Comparison of ENCODE assay signal across 9 cellular contexts in the genomic region with DNA sequence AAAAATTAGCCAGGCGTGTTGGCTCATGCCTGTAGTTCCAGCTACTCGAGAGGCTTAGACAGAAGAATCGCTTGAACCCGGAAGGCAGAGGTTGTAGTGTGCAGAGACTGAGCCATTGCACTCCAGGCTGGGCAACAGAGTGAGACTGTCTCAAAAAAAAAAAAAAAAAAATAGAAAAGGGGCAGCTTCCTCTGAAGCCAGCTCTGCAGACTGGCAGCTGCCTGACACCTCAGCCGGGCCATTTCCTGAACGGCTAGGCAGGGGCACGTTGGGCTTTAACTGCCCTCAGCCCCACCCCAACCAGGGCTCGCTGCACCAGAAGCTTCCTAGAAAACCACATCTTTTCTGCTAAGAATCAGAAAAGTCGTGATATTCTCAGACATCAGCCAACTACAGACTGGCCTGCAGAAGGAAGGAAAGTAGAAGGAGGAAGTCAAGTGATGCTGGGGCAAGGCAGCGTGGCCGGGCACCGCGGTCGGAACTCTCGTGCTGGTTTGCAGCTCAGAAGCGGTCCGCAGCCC. TPM values are rescaled to one million over a fixed set of nuclear protein-coding genes. Genes with fewer than 3 reads are reported as not detected.
DNase-seq lines count a peak whose midpoint lies in the region; ATAC-seq, FAIRE-seq and TF ChIP-seq lines count a peak whose summit lies in the region.
"Had no signal": no experiment of that assay in that cellular context is flagged by ENCODE, and none has a peak within 500 bp of the region (broad histone marks: within the 10 kb centered on the region; RNA-seq: fewer than 3 reads in every experiment).

No MANE protein-coding gene starts in this region.

- peak; percentile 77 for ATAC-seq in CD8-positive, alpha-beta T cell
- peak; percentile 70 for ATAC-seq in GM21529 (IDR thresholded peaks at IDR 0.05; ENCODE audit: unreplicated experiment)

- FAIRE-seq in bronchial epithelial cell (lab: Jason Lieb, UNC), result no peak
- FAIRE-seq: islet of Langerhans had no signal

- in situ Hi-C loops in ACHN (cut with HindIII; ENCODE audit: low pct_ligation_motif_present, low pct_unique_long_range_greater_than_20kb, low sequenced_read_pairs), result no loop called here

- POLR2A ChIA-PET in CD8-positive, alpha-beta T cell (lab: Charles Lee), result no interaction called here

- H3K27me3 Mint-ChIP-seq in CD8-positive, alpha-beta T cell (ENCODE audit: low read depth), result no peaks in the 10 kb centered on the region

- H3K27ac Mint-ChIP-seq in CD8-positive, alpha-beta T cell, result peak overlapping the region; percentile 45

- H3K9me3 ChIP-seq in CD8-positive, alpha-beta T cell (ENCODE audit: low read length), result no peaks in the 10 kb centered on the region
- H3K9me3 ChIP-seq in OCI-LY1 (ENCODE audit: low read length), result no peaks in the 10 kb centered on the region

- no peaks in the 10 kb centered on the region for H3K27me3 ChIP-seq in CD8-positive, alpha-beta T cell (ENCODE audit: insufficient read depth, low read length)
- H3K27me3 ChIP-seq in OCI-LY1 (ENCODE audit: insufficient read depth, low read length), result peaks cover 4% of the 10 kb centered on the region; the same call in 1 of the 2 replicates
- no peaks in the 10 kb centered on the region for H3K27me3 ChIP-seq in bronchial epithelial cell (ENCODE audit: control insufficient read depth, insufficient read depth, low read length)

- H4K20me1 ChIP-seq in OCI-LY1 (ENCODE audit: insufficient read depth, low read length), result no peaks in the 10 kb centered on the region

- peaks cover 31% of the 10 kb centered on the region for H3K4me1 ChIP-seq in CD8-positive, alpha-beta T cell (ENCODE audit: insufficient read depth, low read length)
- peaks cover 4% of the 10 kb centered on the region for H3K4me1 ChIP-seq in OCI-LY1 (ENCODE audit: insufficient read depth, low read length, severe bottlenecking)

- CTCF ChIA-PET in CD8-positive, alpha-beta T cell (lab: Charles Lee), result interaction anchor here (1.5 kb wide), 1 partner anchor 13 kb away, joined by 4 read pairs; no protein-coding TSS in a partner anchor

- peak overlapping the region; percentile 50; the same call in 1 of the 2 replicates for H3K4me2 ChIP-seq in OCI-LY1 (ENCODE audit: low read length)

- DNase-seq in CD8-positive, alpha-beta T cell, result peak; percentile 11 to 70 (median 44)
- peak; percentile 59 for DNase-seq in bronchial epithelial cell (ENCODE audit: low read depth)
- peak; percentile 19 for DNase-seq in stimulated activated CD8-positive, alpha-beta memory T cell treated with anti-CD3 and anti-CD28 coated beads, Interleukin-12 subunit alpha, Interleukin-12 subunit beta, amount 100 ng/mL, for 4 hours (ENCODE audit: low read depth)
- no peak for DNase-seq in AG08395 (ENCODE audit: low spot score)
- no peak for DNase-seq in ACHN
- DNase-seq in iPS-NIHi11 (ENCODE audit: low spot score), result no peak

- H3K9ac ChIP-seq in OCI-LY1 (ENCODE audit: low read length), result no peak overlapping the region

- intact Hi-C loops in CD8-positive, alpha-beta T cell (cut with DNase I, micrococcal nuclease), result loop anchor here in 1 of 2 experiments (2.0 kb wide), 1 partner anchor 38 kb away; a partner anchor contains a TSS

- peaks cover 7% of the 10 kb centered on the region for H3K36me3 Mint-ChIP-seq in CD8-positive, alpha-beta T cell

- H3K4me3 ChIP-seq in CD8-positive, alpha-beta T cell (ENCODE audit: low read depth, low read length), result peak overlapping the region; percentile 27
- H3K4me3 ChIP-seq in OCI-LY1 (ENCODE audit: low read depth, low read length, poor library complexity, severe bottlenecking) (peak overlapping the region; percentile 9), bronchial epithelial cell (ENCODE audit: low read depth, low read length) (no peak overlapping the region)

- no peak overlapping the region for H3K27ac ChIP-seq in CD8-positive, alpha-beta T cell (ENCODE audit: low read depth, low read length)
- no peak overlapping the region for H3K27ac ChIP-seq in OCI-LY1 (ENCODE audit: low read depth, low read length, poor library complexity, severe bottlenecking)

- H3K36me3 ChIP-seq in CD8-positive, alpha-beta T cell (ENCODE audit: insufficient read depth, low read length), result no peaks in the 10 kb centered on the region
- H3K36me3 ChIP-seq in OCI-LY1 (ENCODE audit: insufficient read depth, low read length) (no peaks in the 10 kb centered on the region), bronchial epithelial cell (ENCODE audit: control insufficient read depth, insufficient read depth, low read length) (no peaks in the 10 kb centered on the region)

- no peaks in the 10 kb centered on the region for H3K9me2 ChIP-seq in OCI-LY1 (ENCODE audit: low read depth, low read length)

- no peak for TF ChIP-seq CTCF in CD8-positive, alpha-beta T cell (IDR thresholded peaks at IDR 0.05)
- no peak for TF ChIP-seq CTCF in OCI-LY1 (IDR thresholded peaks at IDR 0.05; ENCODE audit: low read length)
- no peak for TF ChIP-seq CTCF in bronchial epithelial cell (IDR thresholded peaks at IDR 0.05; ENCODE audit: insufficient read depth, low read length, severe bottlenecking)

- peak overlapping the region; percentile 69 for H3K4me3 Mint-ChIP-seq in CD8-positive, alpha-beta T cell

- H3F3A ChIP-seq in OCI-LY1 (ENCODE audit: insufficient read depth, low read length), result no peaks in the 10 kb centered on the region

- H3K9me3 Mint-ChIP-seq in CD8-positive, alpha-beta T cell, result no peaks in the 10 kb centered on the region

- no peaks in the 10 kb centered on the region for H3K79me2 ChIP-seq in OCI-LY1 (ENCODE audit: insufficient read depth, low read length)

- peaks cover 37% of the 10 kb centered on the region for H3K4me1 Mint-ChIP-seq in CD8-positive, alpha-beta T cell (ENCODE audit: low read depth)

- no peak overlapping the region for H2AFZ ChIP-seq in OCI-LY1 (ENCODE audit: low read length)

RNA-seq across cellular contexts. Expression of a gene that starts 38.0 kb away (rescaled TPM):
- total RNA-seq in CD8-positive, alpha-beta T cell, result 10 to 100 TPM; 41.3 to 41.8 TPM
- total RNA-seq in bronchial epithelial cell, result 19.8 and 24.5 TPM in 2 replicates

Comparison
In these comparisons a context has a peak if more than half of its experiments do, and no peak if none do; other contexts are left out.
1. DNase-seq: peak in CD8-positive, alpha-beta T cell (7 of 7), bronchial epithelial cell (single experiment) and stimulated activated CD8-positive, alpha-beta memory T cell treated with anti-CD3 and anti-CD28 coated beads, Interleukin-12 subunit alpha, Interleukin-12 subunit beta, amount 100 ng/mL, for 4 hours (single experiment); none in AG08395 (single experiment), ACHN (single experiment) and iPS-NIHi11 (single experiment).